Comparison of ENCODE assay signal across 8 cellular contexts in genomic region chr16:29804455-29805231, GRCh38. TPM values are rescaled to one million over a fixed set of nuclear protein-coding genes. Genes with fewer than 3 reads are reported as not detected.
DNase-seq lines count a peak whose midpoint lies in the region; ATAC-seq and TF ChIP-seq lines count a peak whose summit lies in the region.

No MANE protein-coding gene starts in this region.

- peak overlapping the region; percentile 100 for H3K27ac Mint-ChIP-seq in activated B cell treated with CpG ODN at 0.5 μM for 24 hours

- H3K4me1 Mint-ChIP-seq in activated B cell treated with CpG ODN at 0.5 μM for 24 hours, result peaks cover 37% of the 10 kb centered on the region

- H3K36me3 ChIP-seq in MM.1S (replicated peaks; ENCODE audit: insufficient read depth, low read length) (peaks cover 2% of the 10 kb centered on the region; the same call in 1 of the 2 replicates), cardiac muscle cell (peaks cover 26% of the 10 kb centered on the region)

- H3K27me3 Mint-ChIP-seq in activated B cell treated with CpG ODN at 0.5 μM for 24 hours, result no peaks in the 10 kb centered on the region

- H3K4me1 ChIP-seq in MM.1S (ENCODE audit: low read length) (peaks cover 27% of the 10 kb centered on the region), cardiac muscle cell (ENCODE audit: low read depth) (peaks cover 17% of the 10 kb centered on the region)

- CTCF ChIA-PET in activated B cell treated with CpG ODN at 0.5 μM for 24 hours (lab: Charles Lee), result interaction anchor here (0.8 to 1.0 kb wide), 4 partner anchors 11 to 105 kb away, joined by 3 to 5 read pairs (median 5); partner anchors contain the start of gene KIF22

- H3K4me3 Mint-ChIP-seq in activated B cell treated with CpG ODN at 0.5 μM for 24 hours, result peak overlapping the region; percentile 100

- intact Hi-C loops in activated B cell treated with CpG ODN at 0.5 μM for 24 hours (cut with micrococcal nuclease), result no loop called here

- no peaks in the 10 kb centered on the region for H4K20me1 ChIP-seq in MM.1S (ENCODE audit: insufficient read depth, low read length)

- H3K4me3 ChIP-seq in MM.1S (ENCODE audit: low read length) (peak overlapping the region; percentile 86), cardiac muscle cell (peak overlapping the region; percentile 48)

- peaks cover 25% of the 10 kb centered on the region for H3K79me2 ChIP-seq in MM.1S (ENCODE audit: low read length)

- H3K27me3 ChIP-seq in MM.1S (replicated peaks; ENCODE audit: insufficient read depth, low read length) (no peaks in the 10 kb centered on the region), cardiac muscle cell (no peaks in the 10 kb centered on the region)

- H3F3A ChIP-seq in MM.1S (ENCODE audit: insufficient read depth, low read length), result peaks cover 47% of the 10 kb centered on the region

- H3K27ac ChIP-seq in MM.1S (ENCODE audit: low read length) (peak overlapping the region; percentile 83), cardiac muscle cell (peak overlapping the region; percentile 91)

- H3K9me3 ChIP-seq in MM.1S (replicated peaks; ENCODE audit: insufficient read depth, low read length) (no peaks in the 10 kb centered on the region), cardiac muscle cell (ENCODE audit: low read depth) (no peaks in the 10 kb centered on the region)

- H3K9me3 Mint-ChIP-seq in activated B cell treated with CpG ODN at 0.5 μM for 24 hours, result no peaks in the 10 kb centered on the region

- H3K9ac ChIP-seq in MM.1S (ENCODE audit: low read length), result peak overlapping the region; percentile 90

- POLR2A ChIA-PET in activated B cell treated with CpG ODN at 0.5 μM for 24 hours (lab: Charles Lee), result interaction anchor here (0.5 to 6.1 kb wide), 22 partner anchors 10 to 379 kb away, joined by 3 to 58 read pairs (median 4); partner anchors contain the start of genes ALDOA, CORO1A, KIF22 and MVP

- H2AFZ ChIP-seq in MM.1S (ENCODE audit: low read length), result peak overlapping the region; percentile 46; the same call in 1 of the 2 replicates

- peaks cover 31% of the 10 kb centered on the region for H3K36me3 Mint-ChIP-seq in activated B cell treated with CpG ODN at 0.5 μM for 24 hours (ENCODE audit: low read depth)

- ATAC-seq in activated B cell treated with CpG ODN at 0.5 μM for 24 hours (ENCODE audit: low read depth), result no peak
- ATAC-seq in GM21447 (IDR thresholded peaks at IDR 0.05; ENCODE audit: unreplicated experiment), result no peak

- TF ChIP-seq CTCF in MM.1S (IDR thresholded peaks at IDR 0.05; ENCODE audit: low read length) (no peak), activated B cell treated with CpG ODN at 0.5 μM for 24 hours (IDR thresholded peaks at IDR 0.05) (no peak), cardiac muscle cell (IDR thresholded peaks at IDR 0.05; ENCODE audit: low read depth, low read length) (no peak)

- peak in 2 of 3 experiments; percentile 68 to 73 for DNase-seq in NCI-H1417 (lab: John Stamatoyannopoulos, UW)
- DNase-seq in NCI-H1417 treated with DMSO at 0.1 percent for 48 hours (lab: John Stamatoyannopoulos, UW), result no peak
- DNase-seq in MM.1S, result peak; percentile 54
- no peak for DNase-seq in activated B cell treated with CpG ODN at 0.5 μM for 24 hours
- DNase-seq in cardiac muscle cell (ENCODE audit: low read depth in 1 of 2, low spot score in 1 of 2), result peak in 1 of 2 donors; percentile 60
- DNase-seq in renal cortical epithelial cell (ENCODE audit: low read depth), result peak; percentile 54
- DNase-seq in effector CD8-positive, alpha-beta T cell (lab: John Stamatoyannopoulos, UW), result no peak

- H3K9me2 ChIP-seq in MM.1S (replicated peaks; ENCODE audit: insufficient read depth, low read length), result no peaks in the 10 kb centered on the region

- H3K4me2 ChIP-seq in MM.1S (ENCODE audit: low read depth, low read length), result peak overlapping the region; percentile 84

RNA-seq across cellular contexts. Expression of gene MAZ, which starts 1.7 kb away (rescaled TPM):
- 172 and 187 TPM in 2 replicates for total RNA-seq in activated B cell treated with CpG ODN at 0.5 μM for 24 hours
- total RNA-seq in cardiac muscle cell, result 310 and 370 TPM in 2 replicates
- polyA plus RNA-seq in cardiac muscle cell, result 186 and 257 TPM in 2 replicates
- 159 and 161 TPM in 2 replicates for total RNA-seq in renal cortical epithelial cell

RNA-seq across cellular contexts. Expression of gene PRRT2, which starts 7.3 kb away (rescaled TPM):
- total RNA-seq in activated B cell treated with CpG ODN at 0.5 μM for 24 hours (0.11 and 0.54 TPM in 2 replicates), cardiac muscle cell (17.9 and 19.7 TPM in 2 replicates), renal cortical epithelial cell (0.25 and 0.35 TPM in 2 replicates)
- polyA plus RNA-seq in cardiac muscle cell, result 19.3 and 19.8 TPM in 2 replicates

RNA-seq across cellular contexts. Expression of gene PAGR1, which starts 11.3 kb away (rescaled TPM):
- total RNA-seq in activated B cell treated with CpG ODN at 0.5 μM for 24 hours, result 18.6 and 20.3 TPM in 2 replicates
- 113 and 120 TPM in 2 replicates for total RNA-seq in cardiac muscle cell
- polyA plus RNA-seq in cardiac muscle cell, result 106 and 113 TPM in 2 replicates
- 17.7 and 19.6 TPM in 2 replicates for total RNA-seq in renal cortical epithelial cell

RNA-seq across cellular contexts. Expression of gene KIF22, which starts 14.1 kb away (rescaled TPM):
- 33.1 and 40.1 TPM in 2 replicates for total RNA-seq in activated B cell treated with CpG ODN at 0.5 μM for 24 hours
- 57.5 and 121 TPM in 2 replicates for total RNA-seq in cardiac muscle cell
- 59.5 and 103 TPM in 2 replicates for polyA plus RNA-seq in cardiac muscle cell
- 14.0 and 29.5 TPM in 2 replicates for total RNA-seq in renal cortical epithelial cell

RNA-seq across cellular contexts. Expression of gene MVP, which starts 15.6 kb away (rescaled TPM):
- 177 and 179 TPM in 2 replicates for total RNA-seq in activated B cell treated with CpG ODN at 0.5 μM for 24 hours
- 8.9 and 25.0 TPM in 2 replicates for total RNA-seq in cardiac muscle cell
- 9.3 and 21.2 TPM in 2 replicates for polyA plus RNA-seq in cardiac muscle cell
- total RNA-seq in renal cortical epithelial cell, result 431 and 491 TPM in 2 replicates

Comparison
In these comparisons a context has a peak if more than half of its experiments do, and no peak if none do; other contexts are left out.
1. DNase-seq: peak in NCI-H1417 (2 of 3), MM.1S (single experiment) and renal cortical epithelial cell (single experiment); none in NCI-H1417 treated with DMSO at 0.1 percent for 48 hours (single experiment), activated B cell treated with CpG ODN at 0.5 μM for 24 hours (single experiment) and effector CD8-positive, alpha-beta T cell (single experiment).
2. RNA of gene PRRT2, which starts 7.3 kb away (total RNA-seq): 17.9 to 19.7 TPM in cardiac muscle cell; 0.25 to 0.35 TPM in renal cortical epithelial cell and 0.11 to 0.54 TPM in activated B cell treated with CpG ODN at 0.5 μM for 24 hours; every median in the first group is over 10 times any median in the second.